ENCODE assay signal across 9 cellular contexts in genomic region chr19:49338691-49339363, GRCh38. TPM values are rescaled to one million over a fixed set of nuclear protein-coding genes. Genes with fewer than 3 reads are reported as not detected.
A peak's percentile ranks its signal among the peaks of the same experiment; 100 is the strongest.
DNase-seq lines count a peak whose midpoint lies in the region; ATAC-seq and TF ChIP-seq lines count a peak whose summit lies in the region.
"Had no signal": no experiment of that assay in that cellular context is flagged by ENCODE, and none has a peak within 500 bp of the region (broad histone marks: within the 10 kb centered on the region; RNA-seq: fewer than 3 reads in every experiment).

No MANE protein-coding gene starts in this region.

- H3K4me1 Mint-ChIP-seq in naive B cell, result peaks cover 69 to 84% (median 74%) of the 10 kb centered on the region in 3 donors

- H3K9me3 ChIP-seq in OCI-LY3 (ENCODE audit: insufficient read depth, low read length) (no peaks in the 10 kb centered on the region), esophagus muscularis mucosa (no peaks in the 10 kb centered on the region)

- H3K9ac ChIP-seq in OCI-LY3 (ENCODE audit: low read length), result peak overlapping the region; percentile 99

- 12% methylated on average over 32 of the region's 32 CpGs for WGBS in esophagus muscularis mucosa

- TF ChIP-seq CTCF in GM10248 (IDR thresholded peaks at IDR 0.05; ENCODE audit: control extremely low read depth, extremely low read depth, low read depth, missing control alignments) (no peak), OCI-LY3 (IDR thresholded peaks at IDR 0.05; ENCODE audit: low read depth, low read length) (no peak), esophagus muscularis mucosa (IDR thresholded peaks at IDR 0.05) (peak in 1 of 3 experiments; percentile 7)

- H3K36me3 ChIP-seq in OCI-LY3 (replicated peaks; ENCODE audit: low read depth, low read length) (peaks cover 64% of the 10 kb centered on the region), esophagus muscularis mucosa (peaks cover 12 to 36% (median 31%) of the 10 kb centered on the region in 4 donors)

- H3K4me1 ChIP-seq in OCI-LY3 (ENCODE audit: low read length), result peaks cover 83% of the 10 kb centered on the region
- H3K4me1 ChIP-seq in esophagus muscularis mucosa, result peaks cover 25 to 37% (median 30%) of the 10 kb centered on the region in 4 donors

- H3K4me3 ChIP-seq in OCI-LY3 (ENCODE audit: low read length), result peak overlapping the region; percentile 90
- peak overlapping the region; percentile 44 to 62 (median 51) for H3K4me3 ChIP-seq in esophagus muscularis mucosa

- POLR2A ChIA-PET in GM10248 (lab: Yijun Ruan, JAX), result no interaction called here

- peaks cover 42% of the 10 kb centered on the region for H4K20me1 ChIP-seq in OCI-LY3 (ENCODE audit: insufficient read depth, low read length)

- H3K36me3 Mint-ChIP-seq in naive B cell, result peaks cover 24 to 58% of the 10 kb centered on the region in 2 donors

- CTCF ChIA-PET in GM10248 (lab: Yijun Ruan, JAX), result interaction anchor here (1.5 to 2.3 kb wide), 2 partner anchors 10 kb away, joined by 3 to 13 read pairs; no protein-coding TSS in a partner anchor

- intact Hi-C loops in esophagus muscularis mucosa (cut with DNase I), result no loop called here

- TF ChIP-seq POLR2A in esophagus muscularis mucosa (IDR thresholded peaks at IDR 0.05; ENCODE audit: low read depth), result no peak

- DNase-seq in GM10248 (ENCODE audit: extremely low spot score) (peak; percentile 27), esophagus muscularis mucosa (ENCODE audit: extremely low spot score) (peak; percentile 92), naive B cell (no peak), SHP77 treated with DMSO at 0.1 percent for 48 hours (lab: John Stamatoyannopoulos, UW) (no peak), Ammon's horn (ENCODE audit: low spot score) (no peak)
- DNase-seq in activated naive CD4-positive, alpha-beta T cell (lab: John Stamatoyannopoulos, UW), result no peak

- H3K27ac ChIP-seq in OCI-LY3 (ENCODE audit: low read length), result peak overlapping the region; percentile 99
- peak overlapping the region; percentile 83 to 93 (median 88) for H3K27ac ChIP-seq in esophagus muscularis mucosa (replicated peaks in 1 of 4)

- ATAC-seq in naive B cell (ENCODE audit: low read depth in 2 of 2) (no peak), GM21619 (IDR thresholded peaks at IDR 0.05; ENCODE audit: unreplicated experiment) (no peak)

- H3K4me2 ChIP-seq in OCI-LY3 (ENCODE audit: low read length), result peak overlapping the region; percentile 100

- peaks cover 0 to 11% (median 6%) of the 10 kb centered on the region in 7 donors for H3K9me3 Mint-ChIP-seq in naive B cell

- no peak for TF ChIP-seq EP300 in esophagus muscularis mucosa (IDR thresholded peaks at IDR 0.05)

- H3K4me3 Mint-ChIP-seq in naive B cell, result peak overlapping the region; percentile 83 to 100 (median 100)

- H3K79me2 ChIP-seq in OCI-LY3 (ENCODE audit: low read length), result peaks cover 46% of the 10 kb centered on the region

- no peak overlapping the region for H2AFZ ChIP-seq in OCI-LY3 (ENCODE audit: low read depth, low read length)

- no peaks in the 10 kb centered on the region for H3K27me3 ChIP-seq in OCI-LY3 (ENCODE audit: low read depth, low read length)
- no peaks in the 10 kb centered on the region for H3K27me3 ChIP-seq in esophagus muscularis mucosa

- no peaks in the 10 kb centered on the region for H3K27me3 Mint-ChIP-seq in naive B cell

- peak overlapping the region; percentile 84 to 98 (median 90) for H3K27ac Mint-ChIP-seq in naive B cell

RNA-seq across cellular contexts. Expression of gene CD37, which starts 3.6 kb away (rescaled TPM):
- 10 to 100 TPM in 2 of 4 donors, 1 to 10 TPM in 2; 8.0 to 22.4 (median 11.6) TPM for total RNA-seq in esophagus muscularis mucosa
- 1,000 to 10,000 TPM in 1 of 6 donors, 100 to 1,000 TPM in 5; 672 to 1,032 (median 882) TPM for polyA plus RNA-seq in naive B cell (ENCODE audit: low read depth in 6 of 6)
- total RNA-seq: pulmonary artery endothelial cell had no signal

RNA-seq across cellular contexts. Expression of gene SLC6A16, which starts 13.8 kb away (rescaled TPM):
- total RNA-seq in esophagus muscularis mucosa, result 1 to 10 TPM in 3 of 4 donors, under 1 TPM in 1; 0.83 to 4.1 (median 2.5) TPM
- polyA plus RNA-seq in naive B cell (ENCODE audit: low read depth in 6 of 6), result 10 to 100 TPM in 1 of 6 donors, 1 to 10 TPM in 5; 5.8 to 17.4 (median 8.4) TPM

RNA-seq across cellular contexts. Expression of gene TEAD2, which starts 23.4 kb away (rescaled TPM):
- total RNA-seq in esophagus muscularis mucosa, result 10 to 100 TPM; 40.7 to 73.2 (median 60.5) TPM
- polyA plus RNA-seq in naive B cell (ENCODE audit: low read depth in 6 of 6), result 1 to 10 TPM in 5 of 6 donors, under 1 TPM in 1; 0.80 to 5.4 (median 3.0) TPM

RNA-seq across cellular contexts. Expression of gene DKKL1, which starts 24.9 kb away (rescaled TPM):
- total RNA-seq in esophagus muscularis mucosa, result under 1 TPM in 3 of 4 donors, not detected in 1; 0.40 to 0.83 (median 0.83) TPM
- 1 to 10 TPM in 1 of 6 donors, under 1 TPM in 2, not detected in 3; 0.55 to 2.8 (median 0.82) TPM for polyA plus RNA-seq in naive B cell (ENCODE audit: low read depth in 6 of 6)
- total RNA-seq: pulmonary artery endothelial cell had no signal

RNA-seq across cellular contexts. Expression of gene KASH5, which starts 49.2 kb away (rescaled TPM):
- total RNA-seq in esophagus muscularis mucosa, result not detected
- polyA plus RNA-seq in naive B cell (ENCODE audit: low read depth in 6 of 6), result not detected
- total RNA-seq: pulmonary artery endothelial cell had no signal

Comparison
In these comparisons a context has a peak if more than half of its experiments do, and no peak if none do; other contexts are left out.
1. DNase-seq: peak in GM10248 (single experiment) and esophagus muscularis mucosa (single experiment); none in naive B cell (single experiment), SHP77 treated with DMSO at 0.1 percent for 48 hours (single experiment), Ammon's horn (single experiment) and activated naive CD4-positive, alpha-beta T cell (0 of 4).